Comparison of ENCODE assay signal across 19 cellular contexts in the genomic region with DNA sequence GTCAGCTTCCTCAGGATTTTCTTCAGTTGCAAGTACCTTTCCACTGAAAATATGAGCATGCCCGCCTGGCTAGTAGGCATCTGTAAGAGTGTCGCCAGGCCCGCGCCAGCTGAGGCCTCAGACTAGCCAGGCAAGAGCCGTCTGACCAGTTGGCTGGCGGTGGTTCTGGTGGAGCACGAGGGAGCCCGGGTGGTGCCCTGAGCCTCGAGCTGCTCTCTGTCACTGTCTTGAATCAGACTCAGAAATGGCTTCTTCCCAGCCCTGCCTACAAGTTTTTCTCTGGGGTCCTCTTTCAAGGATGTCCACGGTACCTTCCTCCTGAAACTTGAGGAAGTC.
"Had no signal": no experiment of that assay in that cellular context is flagged by ENCODE, and none has a peak within 500 bp of the region (broad histone marks: within the 10 kb centered on the region; RNA-seq: fewer than 3 reads in every experiment).

No MANE protein-coding gene starts in this region.

- H3K4me2 ChIP-seq: neural progenitor cell had no signal

- DNase-seq: activated CD4-positive, alpha-beta memory T cell treated with anti-CD3 and anti-CD28 coated beads, Interleukin-2, amount 10 ng/mL, durations not matched to agents 7 days and 5 days; activated CD4-positive, alpha-beta T cell treated with anti-CD3 and anti-CD28 coated beads for 36 hours; activated effector memory CD4-positive, alpha-beta T cell treated with anti-CD3 and anti-CD28 coated beads, Interleukin-2, amount 50 U/mL, for 16 hours; activated T-cell treated with anti-CD3 and anti-CD28 coated beads, Interleukin-2, amount 50 U/mL, for 72 hours; colonic mucosa; heart right ventricle; left ventricle myocardium inferior; stimulated activated naive CD4-positive, alpha-beta T cell treated with Interleukin-2 at 50 U/mL for 16 hours; SW 1271; T-helper 2 cell; transverse colon; WERI-Rb-1 had no signal

- H3K9ac ChIP-seq: neural progenitor cell had no signal

- H2AFZ ChIP-seq: neural progenitor cell had no signal

- H3K27me3 Mint-ChIP-seq: activated CD4-positive, alpha-beta memory T cell treated with anti-CD3 and anti-CD28 coated beads, Interleukin-2, amount 10 ng/mL, durations not matched to agents 7 days and 5 days; activated CD4-positive, alpha-beta T cell treated with anti-CD3 and anti-CD28 coated beads for 36 hours; central memory CD8-positive, alpha-beta T cell had no signal

- H3K9me3 ChIP-seq: ascending aorta, colonic mucosa, esophagus muscularis mucosa, gastroesophageal sphincter, heart right ventricle, left ventricle myocardium inferior, ovary, transverse colon, vagina had no signal

- H3K4me1 ChIP-seq: colonic mucosa, neural progenitor cell had no signal

- ATAC-seq: activated CD4-positive, alpha-beta T cell treated with anti-CD3 and anti-CD28 coated beads for 36 hours; activated T-cell treated with anti-CD3 and anti-CD28 coated beads, Interleukin-2, amount 50 U/mL, for 72 hours; gastroesophageal sphincter; heart right ventricle had no signal

- H3K9me3 Mint-ChIP-seq: activated CD4-positive, alpha-beta memory T cell treated with anti-CD3 and anti-CD28 coated beads, Interleukin-2, amount 10 ng/mL, durations not matched to agents 7 days and 5 days; activated T-cell treated with anti-CD3 and anti-CD28 coated beads, Interleukin-2, amount 50 U/mL, for 72 hours; central memory CD8-positive, alpha-beta T cell; neural progenitor cell had no signal

- H3K27ac Mint-ChIP-seq: activated CD4-positive, alpha-beta T cell treated with anti-CD3 and anti-CD28 coated beads for 36 hours; activated T-cell treated with anti-CD3 and anti-CD28 coated beads, Interleukin-2, amount 50 U/mL, for 72 hours; neural progenitor cell had no signal

- H3K27ac ChIP-seq: ascending aorta, colonic mucosa, esophagus muscularis mucosa, gastroesophageal sphincter, neural progenitor cell, ovary, transverse colon, vagina, WERI-Rb-1 had no signal

- H3K27me3 ChIP-seq: ascending aorta, colonic mucosa, esophagus muscularis mucosa, gastroesophageal sphincter, heart right ventricle, neural progenitor cell, ovary, transverse colon, vagina had no signal

- H3K36me3 ChIP-seq: neural progenitor cell, ovary had no signal

- H3K4me3 Mint-ChIP-seq: activated CD4-positive, alpha-beta memory T cell treated with anti-CD3 and anti-CD28 coated beads, Interleukin-2, amount 10 ng/mL, durations not matched to agents 7 days and 5 days; activated CD4-positive, alpha-beta T cell treated with anti-CD3 and anti-CD28 coated beads for 36 hours; activated T-cell treated with anti-CD3 and anti-CD28 coated beads, Interleukin-2, amount 50 U/mL, for 72 hours; central memory CD8-positive, alpha-beta T cell; neural progenitor cell had no signal

- H3K4me3 ChIP-seq: ascending aorta, colonic mucosa, esophagus muscularis mucosa, gastroesophageal sphincter, heart right ventricle, left ventricle myocardium inferior, neural progenitor cell, ovary, transverse colon, vagina had no signal

- H3K4me1 Mint-ChIP-seq: neural progenitor cell had no signal
